Comparison of ENCODE assay signal across 19 cellular contexts in genomic region chr2:128488429-128488828, GRCh38.
A peak's percentile ranks its signal among the peaks of the same experiment; 100 is the strongest.
DNase-seq lines count a peak whose midpoint lies in the region; ATAC-seq and TF ChIP-seq lines count a peak whose summit lies in the region.
"Had no signal": no experiment of that assay in that cellular context is flagged by ENCODE, and none has a peak within 500 bp of the region (broad histone marks: within the 10 kb centered on the region; RNA-seq: fewer than 3 reads in every experiment).

No MANE protein-coding gene starts in this region.

- H3K4me3 Mint-ChIP-seq in T-helper 2 cell treated with Interferon-gamma antibody and Interleukin-4, amounts not matched to agents 5 μg/mL and 100 μg/mL, for 36 hours: no peak overlapping the region
- no peak overlapping the region for H3K4me3 Mint-ChIP-seq in activated T-cell treated with anti-CD3 and anti-CD28 coated beads, Interleukin-2, amount 50 U/mL, for 4 hours

- H3K4me1 ChIP-seq in osteoblast (ENCODE audit: insufficient read depth, low read length): no peaks in the 10 kb centered on the region

- TF ChIP-seq CTCF in fibroblast of pulmonary artery (IDR thresholded peaks at IDR 0.05; ENCODE audit: low read length, missing control alignments) (no peak), osteoblast (IDR thresholded peaks at IDR 0.05; ENCODE audit: extremely low read depth, low read depth, low read length) (no peak)

- H3K36me3 Mint-ChIP-seq in T-helper 2 cell treated with Interferon-gamma antibody and Interleukin-4, amounts not matched to agents 5 μg/mL and 100 μg/mL, for 36 hours (ENCODE audit: low read depth): no peaks in the 10 kb centered on the region
- H3K36me3 Mint-ChIP-seq in activated T-cell treated with anti-CD3 and anti-CD28 coated beads, Interleukin-2, amount 50 U/mL, for 4 hours (ENCODE audit: insufficient read depth): no peaks in the 10 kb centered on the region

- H4K20me1 ChIP-seq in osteoblast (ENCODE audit: insufficient read depth, low read length): no peaks in the 10 kb centered on the region

- no peak overlapping the region for H3K27ac Mint-ChIP-seq in T-helper 2 cell treated with Interferon-gamma antibody and Interleukin-4, amounts not matched to agents 5 μg/mL and 100 μg/mL, for 36 hours

- H3K36me3 ChIP-seq in KOPT-K1 (ENCODE audit: insufficient read depth, low read length) (peaks cover 11% of the 10 kb centered on the region; the same call in 1 of the 2 replicates), osteoblast (ENCODE audit: insufficient read depth, low read length) (no peaks in the 10 kb centered on the region)

- H3K79me2 ChIP-seq in osteoblast (ENCODE audit: insufficient read depth, low read length): no peaks in the 10 kb centered on the region

- H3K9me3 Mint-ChIP-seq in T-helper 2 cell treated with Interferon-gamma antibody and Interleukin-4, amounts not matched to agents 5 μg/mL and 100 μg/mL, for 36 hours: no peaks in the 10 kb centered on the region
- H3K9me3 Mint-ChIP-seq in activated T-cell treated with anti-CD3 and anti-CD28 coated beads, Interleukin-2, amount 50 U/mL, for 4 hours: no peaks in the 10 kb centered on the region

- peaks cover 15% of the 10 kb centered on the region for H3K4me1 Mint-ChIP-seq in T-helper 2 cell treated with Interferon-gamma antibody and Interleukin-4, amounts not matched to agents 5 μg/mL and 100 μg/mL, for 36 hours (ENCODE audit: low read depth)
- no peaks in the 10 kb centered on the region for H3K4me1 Mint-ChIP-seq in activated T-cell treated with anti-CD3 and anti-CD28 coated beads, Interleukin-2, amount 50 U/mL, for 4 hours (ENCODE audit: low read depth)

- no peak overlapping the region for H2AFZ ChIP-seq in osteoblast (ENCODE audit: low read length)

- H3K9me3 ChIP-seq in KOPT-K1 (ENCODE audit: insufficient read depth, low read length, poor library complexity, severe bottlenecking): peaks cover 10% of the 10 kb centered on the region
- no peaks in the 10 kb centered on the region for H3K9me3 ChIP-seq in osteoblast (ENCODE audit: low read depth, low read length)

- H3K27ac ChIP-seq in KOPT-K1 (ENCODE audit: low read depth, low read length, poor library complexity, severe bottlenecking): peak overlapping the region; percentile 94
- no peak overlapping the region for H3K27ac ChIP-seq in osteoblast (ENCODE audit: low read depth, low read length)
- H3K27ac ChIP-seq: KMS-11, RWPE1 had no signal

- H3K27me3 Mint-ChIP-seq in T-helper 2 cell treated with Interferon-gamma antibody and Interleukin-4, amounts not matched to agents 5 μg/mL and 100 μg/mL, for 36 hours (ENCODE audit: low read depth): peaks cover 26% of the 10 kb centered on the region
- peaks cover 4% of the 10 kb centered on the region for H3K27me3 Mint-ChIP-seq in activated T-cell treated with anti-CD3 and anti-CD28 coated beads, Interleukin-2, amount 50 U/mL, for 4 hours (ENCODE audit: low read depth)

- H3K4me3 ChIP-seq in fibroblast of pulmonary artery (replicated peaks; ENCODE audit: low read depth, low read length) (no peak overlapping the region), osteoblast (ENCODE audit: insufficient read depth, low read length) (no peak overlapping the region)

- peaks cover 11% of the 10 kb centered on the region for H3K27me3 ChIP-seq in osteoblast (ENCODE audit: insufficient read depth, low read length)

- peak; percentile 19 for DNase-seq in fibroblast of pulmonary artery (ENCODE audit: low read depth)
- DNase-seq in osteoblast (ENCODE audit: insufficient read length, low spot score, missing footprints): peak; percentile 17
- no peak for DNase-seq in T-helper 2 cell treated with Interferon-gamma antibody and Interleukin-4, amounts not matched to agents 5 μg/mL and 100 μg/mL, for 36 hours (ENCODE audit: low spot score)
- no peak for DNase-seq in activated T-cell treated with anti-CD3 and anti-CD28 coated beads, Interleukin-2, amount 50 U/mL, for 4 hours
- DNase-seq in GM19240 (ENCODE audit: insufficient read length, low spot score): no peak
- DNase-seq: C1 segment of cervical spinal cord, DMS 273 treated with DMSO at 0.1 percent for 48 hours, DND-41, NCI-H1092, NCI-H146, NCI-H2029 treated with DMSO at 0.1 percent for 48 hours, NCI-H2171, NCI-H526, PC-3 had no signal

- ATAC-seq in HG02763 (IDR thresholded peaks at IDR 0.05; ENCODE audit: unreplicated experiment): no peak
- ATAC-seq in activated T-cell treated with anti-CD3 and anti-CD28 coated beads, Interleukin-2, amount 50 U/mL, for 4 hours: no peak
- ATAC-seq: HCT116, PC-3 had no signal

- H3K4me2 ChIP-seq in osteoblast (ENCODE audit: insufficient read depth, low read length): no peak overlapping the region
- H3K4me2 ChIP-seq: KMS-11 had no signal

Comparison
In these comparisons a context has a peak if more than half of its experiments do, and no peak if none do; other contexts are left out.
1. DNase-seq: peak in fibroblast of pulmonary artery (single experiment) and osteoblast (single experiment); none in T-helper 2 cell treated with Interferon-gamma antibody and Interleukin-4, amounts not matched to agents 5 μg/mL and 100 μg/mL, for 36 hours (single experiment), activated T-cell treated with anti-CD3 and anti-CD28 coated beads, Interleukin-2, amount 50 U/mL, for 4 hours (single experiment) and GM19240 (single experiment).